ENCODE assay signal across 14 cellular contexts in genomic region chr9:72996684-72997314, GRCh38. TPM values are rescaled to one million over a fixed set of nuclear protein-coding genes. Genes with fewer than 3 reads are reported as not detected.
DNase-seq lines count a peak whose midpoint lies in the region; ATAC-seq and TF ChIP-seq lines count a peak whose summit lies in the region.
"Had no signal": no experiment of that assay in that cellular context is flagged by ENCODE, and none has a peak within 500 bp of the region (broad histone marks: within the 10 kb centered on the region; RNA-seq: fewer than 3 reads in every experiment).

No MANE protein-coding gene starts in this region.

- H3K9me2 ChIP-seq in hepatocyte (replicated peaks; ENCODE audit: insufficient read depth) = no peaks in the 10 kb centered on the region

- H3K27me3 ChIP-seq in hepatocyte = no peaks in the 10 kb centered on the region
- no peaks in the 10 kb centered on the region for H3K27me3 ChIP-seq in stomach
- H3K27me3 ChIP-seq: BLaER1 treated with 17β-estradiol and CSF1 and Interleukin-3, amounts not matched to agents 10 nM and 100 nM; Peyer's patch had no signal

- no peaks in the 10 kb centered on the region for H3K79me2 ChIP-seq in hepatocyte

- H2AFZ ChIP-seq in hepatocyte = no peak overlapping the region

- H4K20me1 ChIP-seq in hepatocyte (ENCODE audit: insufficient read depth, poor library complexity, severe bottlenecking) = no peaks in the 10 kb centered on the region
- H4K20me1 ChIP-seq: BLaER1 treated with 17β-estradiol and CSF1 and Interleukin-3, amounts not matched to agents 10 nM and 100 nM had no signal

- TF ChIP-seq EP300 in stomach (IDR thresholded peaks at IDR 0.05) = no peak

- no peak for TF ChIP-seq POLR2A in stomach (IDR thresholded peaks at IDR 0.05)

- H3K4me2 ChIP-seq in hepatocyte = peak overlapping the region; percentile 62

- no peak overlapping the region for H3K27ac ChIP-seq in SK-N-MC
- no peak overlapping the region for H3K27ac ChIP-seq in hepatocyte
- peak overlapping the region in 3 of 5 donors; percentile 20 to 69 (median 63) for H3K27ac ChIP-seq in stomach
- H3K27ac ChIP-seq: BLaER1 treated with 17β-estradiol and CSF1 and Interleukin-3, amounts not matched to agents 10 nM and 100 nM; Peyer's patch had no signal

- H3K9me3 ChIP-seq in SK-N-MC (ENCODE audit: low read depth, low read length) = no peaks in the 10 kb centered on the region
- H3K9me3 ChIP-seq in hepatocyte (ENCODE audit: low read depth) = no peaks in the 10 kb centered on the region
- no peaks in the 10 kb centered on the region for H3K9me3 ChIP-seq in stomach
- H3K9me3 ChIP-seq: BLaER1 treated with 17β-estradiol and CSF1 and Interleukin-3, amounts not matched to agents 10 nM and 100 nM; Peyer's patch had no signal

- H3K4me3 ChIP-seq in SK-N-MC = peak overlapping the region; percentile 26
- no peak overlapping the region for H3K4me3 ChIP-seq in hepatocyte
- no peak overlapping the region for H3K4me3 ChIP-seq in stomach
- H3K4me3 ChIP-seq: BLaER1 treated with 17β-estradiol and CSF1 and Interleukin-3, amounts not matched to agents 10 nM and 100 nM; GM12878; Peyer's patch had no signal

- H3K36me3 ChIP-seq in SK-N-MC (ENCODE audit: insufficient read depth, low read length) (no peaks in the 10 kb centered on the region), hepatocyte (replicated peaks; ENCODE audit: insufficient read depth, low read depth) (no peaks in the 10 kb centered on the region), stomach (no peaks in the 10 kb centered on the region)
- H3K36me3 ChIP-seq: BLaER1 treated with 17β-estradiol and CSF1 and Interleukin-3, amounts not matched to agents 10 nM and 100 nM; Peyer's patch had no signal

- no peak overlapping the region for H3K9ac ChIP-seq in SK-N-MC (ENCODE audit: insufficient read length)
- H3K9ac ChIP-seq: BLaER1 treated with 17β-estradiol and CSF1 and Interleukin-3, amounts not matched to agents 10 nM and 100 nM had no signal

- H3K4me1 ChIP-seq in hepatocyte (ENCODE audit: insufficient read depth) (peaks cover 7% of the 10 kb centered on the region), stomach (peaks cover 5 to 24% (median 10%) of the 10 kb centered on the region in 4 donors)
- H3K4me1 ChIP-seq: Peyer's patch had no signal

- intact Hi-C loops in stomach (cut with DNase I; ENCODE audit: low total_unique reads) = no loop called here

- DNase-seq in EH (ENCODE audit: low read depth) (peak; percentile 44), SK-N-MC (ENCODE audit: low read depth, low spot score) (no peak), hepatocyte (ENCODE audit: low spot score) (no peak), stomach (no peak), RKO (ENCODE audit: low spot score) (no peak), amygdala (lab: John Stamatoyannopoulos, UW) (no peak)
- DNase-seq: DMS153, NCI-H1417 treated with DMSO at 0.1 percent for 48 hours, NCI-H510A treated with DMSO at 0.1 percent for 48 hours, SIG-M5 had no signal

- ATAC-seq in GM18867 (IDR thresholded peaks at IDR 0.05; ENCODE audit: unreplicated experiment) = no peak
- ATAC-seq: GM12878 had no signal

- TF ChIP-seq CTCF in hepatocyte (IDR thresholded peaks at IDR 0.05; ENCODE audit: poor library complexity) (no peak), stomach (IDR thresholded peaks at IDR 0.05) (no peak)

RNA-seq across cellular contexts. Expression of gene ALDH1A1, which starts 43.9 kb away (rescaled TPM):
- total RNA-seq in hepatocyte (529 and 563 TPM in 2 replicates), stomach (100 to 1,000 TPM in 4 of 5 donors, 10 to 100 TPM in 1; 92.1 to 320 (median 187) TPM)
- polyA plus RNA-seq in hepatocyte (201 and 243 TPM in 2 replicates), stomach (100 to 1,000 TPM; 157 to 423 (median 409) TPM)

Comparison
In these comparisons a context has a peak if more than half of its experiments do, and no peak if none do; other contexts are left out.
1. H3K27ac ChIP-seq: peak in stomach (3 of 5); none in SK-N-MC (single experiment) and hepatocyte (single experiment).